2 cellular contexts compared by ENCODE assay signal in the genomic region with DNA sequence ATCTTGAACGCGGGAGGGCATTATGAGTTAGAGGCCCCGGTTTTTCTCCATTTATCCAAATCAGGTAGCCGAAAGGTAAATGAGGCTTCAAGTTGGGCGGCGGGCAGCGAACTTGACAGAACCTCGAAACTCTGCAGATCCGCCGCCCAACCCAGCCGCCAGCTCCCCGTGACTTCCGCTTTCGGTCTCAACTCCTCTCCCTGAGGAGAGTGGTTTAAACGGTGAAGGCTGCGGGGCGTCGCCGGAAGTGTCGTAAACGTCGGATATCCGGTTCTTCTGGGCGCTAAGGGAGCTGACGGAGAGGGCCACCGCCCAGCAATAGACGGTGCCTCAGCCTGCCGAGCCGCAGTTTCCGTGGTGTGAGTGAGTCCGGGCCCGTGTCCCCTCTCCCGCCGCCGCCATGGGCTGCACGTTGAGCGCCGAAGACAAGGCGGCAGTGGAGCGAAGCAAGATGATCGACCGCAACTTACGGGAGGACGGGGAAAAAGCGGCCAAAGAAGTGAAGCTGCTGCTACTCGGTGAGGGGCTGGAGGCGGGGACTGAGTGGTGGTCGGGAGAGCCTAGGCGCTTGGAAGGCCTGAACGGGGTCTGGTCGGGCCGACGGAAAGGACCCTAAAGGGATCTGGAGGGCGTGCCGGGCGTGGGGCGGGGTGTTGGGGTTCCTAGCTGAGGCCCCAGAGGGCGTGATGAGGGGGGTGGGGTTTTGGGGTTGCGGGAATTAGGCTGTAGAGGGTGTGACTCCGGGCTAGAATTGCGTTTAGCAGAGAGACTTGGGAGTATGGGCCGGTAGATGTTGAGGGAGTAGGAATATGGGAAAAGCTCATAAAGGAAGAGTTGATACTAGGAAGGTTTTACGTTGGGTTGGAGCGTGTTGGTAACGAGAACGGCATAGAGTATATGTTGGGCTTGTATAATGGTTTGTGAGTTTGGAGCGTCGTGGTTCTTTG.
TF ChIP-seq lines count a peak whose summit lies in the region.

A gene (plus strand): TSS at position 295 of the 947 bp plus-strand sequence. CDS start 106 bp downstream, at position 401.

TF ChIP-seq in HCT116, 20 proteins besides CTCF, POLR2A, EP300 and RAD21 (continued from another document):
- TF ChIP-seq SP1 (IDR thresholded peaks at IDR 0.05; ENCODE audit: low read depth) (peak; percentile 38), ELF1 (IDR thresholded peaks at IDR 0.05; ENCODE audit: borderline replicate concordance, low read depth) (peak; percentile 68; the same call in 1 of the 2 replicates), CBX3 (IDR thresholded peaks at IDR 0.05; ENCODE audit: low read depth) (peak; percentile 3; the same call in 1 of the 2 replicates), YY1 (IDR thresholded peaks at IDR 0.05; ENCODE audit: extremely low read depth, insufficient replicate concordance, low read depth, low read length) (peak; percentile 81), POLR2AphosphoS5 (IDR thresholded peaks at IDR 0.05; ENCODE audit: low read depth, low read length) (peak; percentile 98), FOSL1 (IDR thresholded peaks at IDR 0.05; ENCODE audit: low read depth) (no peak)
- TF ChIP-seq, protein P1, sequence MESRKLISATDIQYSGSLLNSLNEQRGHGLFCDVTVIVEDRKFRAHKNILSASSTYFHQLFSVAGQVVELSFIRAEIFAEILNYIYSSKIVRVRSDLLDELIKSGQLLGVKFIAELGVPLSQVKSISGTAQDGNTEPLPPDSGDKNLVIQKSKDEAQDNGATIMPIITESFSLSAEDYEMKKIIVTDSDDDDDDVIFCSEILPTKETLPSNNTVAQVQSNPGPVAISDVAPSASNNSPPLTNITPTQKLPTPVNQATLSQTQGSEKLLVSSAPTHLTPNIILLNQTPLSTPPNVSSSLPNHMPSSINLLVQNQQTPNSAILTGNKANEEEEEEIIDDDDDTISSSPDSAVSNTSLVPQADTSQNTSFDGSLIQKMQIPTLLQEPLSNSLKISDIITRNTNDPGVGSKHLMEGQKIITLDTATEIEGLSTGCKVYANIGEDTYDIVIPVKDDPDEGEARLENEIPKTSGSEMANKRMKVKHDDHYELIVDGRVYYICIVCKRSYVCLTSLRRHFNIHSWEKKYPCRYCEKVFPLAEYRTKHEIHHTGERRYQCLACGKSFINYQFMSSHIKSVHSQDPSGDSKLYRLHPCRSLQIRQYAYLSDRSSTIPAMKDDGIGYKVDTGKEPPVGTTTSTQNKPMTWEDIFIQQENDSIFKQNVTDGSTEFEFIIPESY (IDR thresholded peaks at IDR 0.05; ENCODE audit: extremely low read depth, insufficient replicate concordance, low read length): no peak
- TF ChIP-seq, protein P2, sequence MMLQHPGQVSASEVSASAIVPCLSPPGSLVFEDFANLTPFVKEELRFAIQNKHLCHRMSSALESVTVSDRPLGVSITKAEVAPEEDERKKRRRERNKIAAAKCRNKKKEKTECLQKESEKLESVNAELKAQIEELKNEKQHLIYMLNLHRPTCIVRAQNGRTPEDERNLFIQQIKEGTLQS (IDR thresholded peaks at IDR 0.05): no peak

TF ChIP-seq in neural cell, 6 proteins besides CTCF, POLR2A, EP300 and RAD21 (continued from another document):
- TF ChIP-seq, protein P3, sequence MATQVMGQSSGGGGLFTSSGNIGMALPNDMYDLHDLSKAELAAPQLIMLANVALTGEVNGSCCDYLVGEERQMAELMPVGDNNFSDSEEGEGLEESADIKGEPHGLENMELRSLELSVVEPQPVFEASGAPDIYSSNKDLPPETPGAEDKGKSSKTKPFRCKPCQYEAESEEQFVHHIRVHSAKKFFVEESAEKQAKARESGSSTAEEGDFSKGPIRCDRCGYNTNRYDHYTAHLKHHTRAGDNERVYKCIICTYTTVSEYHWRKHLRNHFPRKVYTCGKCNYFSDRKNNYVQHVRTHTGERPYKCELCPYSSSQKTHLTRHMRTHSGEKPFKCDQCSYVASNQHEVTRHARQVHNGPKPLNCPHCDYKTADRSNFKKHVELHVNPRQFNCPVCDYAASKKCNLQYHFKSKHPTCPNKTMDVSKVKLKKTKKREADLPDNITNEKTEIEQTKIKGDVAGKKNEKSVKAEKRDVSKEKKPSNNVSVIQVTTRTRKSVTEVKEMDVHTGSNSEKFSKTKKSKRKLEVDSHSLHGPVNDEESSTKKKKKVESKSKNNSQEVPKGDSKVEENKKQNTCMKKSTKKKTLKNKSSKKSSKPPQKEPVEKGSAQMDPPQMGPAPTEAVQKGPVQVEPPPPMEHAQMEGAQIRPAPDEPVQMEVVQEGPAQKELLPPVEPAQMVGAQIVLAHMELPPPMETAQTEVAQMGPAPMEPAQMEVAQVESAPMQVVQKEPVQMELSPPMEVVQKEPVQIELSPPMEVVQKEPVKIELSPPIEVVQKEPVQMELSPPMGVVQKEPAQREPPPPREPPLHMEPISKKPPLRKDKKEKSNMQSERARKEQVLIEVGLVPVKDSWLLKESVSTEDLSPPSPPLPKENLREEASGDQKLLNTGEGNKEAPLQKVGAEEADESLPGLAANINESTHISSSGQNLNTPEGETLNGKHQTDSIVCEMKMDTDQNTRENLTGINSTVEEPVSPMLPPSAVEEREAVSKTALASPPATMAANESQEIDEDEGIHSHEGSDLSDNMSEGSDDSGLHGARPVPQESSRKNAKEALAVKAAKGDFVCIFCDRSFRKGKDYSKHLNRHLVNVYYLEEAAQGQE (IDR thresholded peaks at IDR 0.05; ENCODE audit: borderline replicate concordance): peak; percentile 81
- TF ChIP-seq MXI1 (conservative IDR thresholded peaks at IDR 0.05; ENCODE audit: poor library complexity, severe bottlenecking) (peak; percentile 75), TAF1 (IDR thresholded peaks at IDR 0.05; ENCODE audit: low read depth) (peak; percentile 93), SMC3 (conservative IDR thresholded peaks at IDR 0.05; ENCODE audit: poor library complexity) (no peak), POLR2AphosphoS5 (IDR thresholded peaks at IDR 0.05) (peak; percentile 100)
TF ChIP-seq in neural cell: peak in this region for 4.
